ENCODE assay signal across 9 cellular contexts in genomic region chr14:70654609-70655008, GRCh38. TPM values are rescaled to one million over a fixed set of nuclear protein-coding genes. Genes with fewer than 3 reads are reported as not detected.
DNase-seq lines count a peak whose midpoint lies in the region; ATAC-seq, FAIRE-seq and TF ChIP-seq lines count a peak whose summit lies in the region.
"Had no signal": no experiment of that assay in that cellular context is flagged by ENCODE, and none has a peak within 500 bp of the region (broad histone marks: within the 10 kb centered on the region; RNA-seq: fewer than 3 reads in every experiment).

No MANE protein-coding gene starts in this region.

- no TSS peak for BruUV-seq in MCF 10A (replicated peaks; lab: Mats Ljungman, UMichigan)

- H3K27ac ChIP-seq in neutrophil = peak overlapping the region; percentile 79
- peak overlapping the region in 1 of 2 donors; percentile 73 for H3K27ac ChIP-seq in small intestine (ENCODE audit: low read depth in 1 of 2, low read length in 1 of 2)

- no peaks in the 10 kb centered on the region for H3K9me3 Mint-ChIP-seq in activated CD8-positive, alpha-beta T cell treated with anti-CD3 and anti-CD28 coated beads, Interleukin-2, amount 10 ng/mL, durations not matched to agents 7 days and 5 days (ENCODE audit: insufficient read depth)
- no peaks in the 10 kb centered on the region for H3K9me3 Mint-ChIP-seq in MCF 10A (ENCODE audit: unreplicated experiment)

- CTCF ChIA-PET in activated CD8-positive, alpha-beta T cell treated with anti-CD3 and anti-CD28 coated beads, Interleukin-2, amount 10 ng/mL, durations not matched to agents 7 days and 5 days (lab: Charles Lee) = interaction anchor here (1.0 to 3.3 kb wide), 3 partner anchors 12 to 59 kb away, joined by 3 to 11 read pairs (median 11); partner anchors contain the start of gene TTC9
- CTCF ChIA-PET in MCF 10A (lab: Yijun Ruan, JAX) = interaction anchor here (0.7 to 1.6 kb wide), 3 partner anchors 12 to 163 kb away, joined by 3 to 4 read pairs (median 3); no protein-coding TSS in a partner anchor

- H3K4me1 ChIP-seq in neutrophil (ENCODE audit: control insufficient read depth in 1 of 2, insufficient read depth in 1 of 2, low read depth in 1 of 2, low read length in 1 of 2) = peaks cover 32 to 45% of the 10 kb centered on the region in 2 experiments
- peaks cover 0 to 6% of the 10 kb centered on the region in 2 donors for H3K4me1 ChIP-seq in small intestine (ENCODE audit: control insufficient read depth in 2 of 2, insufficient read depth in 1 of 2, low read depth in 1 of 2, low read length in 1 of 2)
- H3K4me1 ChIP-seq: HAP-1 had no signal

- intact Hi-C loops in MCF 10A (cut with micrococcal nuclease) = no loop called here

- ATAC-seq in GM18517 (IDR thresholded peaks at IDR 0.05; ENCODE audit: unreplicated experiment) = peak; percentile 29
- peak; percentile 35 for ATAC-seq in HG02870 (IDR thresholded peaks at IDR 0.05; ENCODE audit: unreplicated experiment)
- ATAC-seq in activated CD8-positive, alpha-beta T cell treated with anti-CD3 and anti-CD28 coated beads, Interleukin-2, amount 10 ng/mL, durations not matched to agents 7 days and 5 days = peak; percentile 24

- H3K36me3 ChIP-seq in neutrophil (no peaks in the 10 kb centered on the region), small intestine (ENCODE audit: control insufficient read depth in 2 of 2, insufficient read depth in 2 of 2, low read length in 2 of 2) (no peaks in the 10 kb centered on the region)
- H3K36me3 ChIP-seq: HAP-1 had no signal

- peak overlapping the region in 1 of 2 experiments; percentile 40 for H3K4me3 ChIP-seq in neutrophil (ENCODE audit: low read depth in 1 of 2, low read length in 1 of 2)
- no peak overlapping the region for H3K4me3 ChIP-seq in small intestine (ENCODE audit: low read depth in 1 of 2, low read length in 2 of 2)
- H3K4me3 ChIP-seq: HAP-1 had no signal

- peaks cover 64% of the 10 kb centered on the region for H3K36me3 Mint-ChIP-seq in activated CD8-positive, alpha-beta T cell treated with anti-CD3 and anti-CD28 coated beads, Interleukin-2, amount 10 ng/mL, durations not matched to agents 7 days and 5 days (ENCODE audit: low read depth)
- H3K36me3 Mint-ChIP-seq in MCF 10A (ENCODE audit: insufficient read depth, unreplicated experiment) = no peaks in the 10 kb centered on the region

- POLR2A ChIA-PET in activated CD8-positive, alpha-beta T cell treated with anti-CD3 and anti-CD28 coated beads, Interleukin-2, amount 10 ng/mL, durations not matched to agents 7 days and 5 days (lab: Charles Lee) = interaction anchor here (0.6 to 11.4 kb wide), 2 partner anchors 11 to 163 kb away, joined by 3 to 163 read pairs; partner anchors contain the start of gene TTC9
- POLR2A ChIA-PET in MCF 10A (lab: Yijun Ruan, JAX) = no interaction called here

- peak overlapping the region; percentile 80 for H3K4me3 Mint-ChIP-seq in activated CD8-positive, alpha-beta T cell treated with anti-CD3 and anti-CD28 coated beads, Interleukin-2, amount 10 ng/mL, durations not matched to agents 7 days and 5 days
- no peak overlapping the region for H3K4me3 Mint-ChIP-seq in MCF 10A (ENCODE audit: unreplicated experiment)

- WGBS in small intestine, 3 donors = 77 to 89% (median 86%) methylated on average over 6 of the region's 6 CpGs

- H3K9me3 ChIP-seq in neutrophil (no peaks in the 10 kb centered on the region), small intestine (ENCODE audit: control insufficient read depth, low read depth) (no peaks in the 10 kb centered on the region)
- H3K9me3 ChIP-seq: HAP-1 had no signal

- no peak for DNase-seq in activated CD8-positive, alpha-beta T cell treated with anti-CD3 and anti-CD28 coated beads, Interleukin-2, amount 10 ng/mL, durations not matched to agents 7 days and 5 days
- DNase-seq in epidermal melanocyte (ENCODE audit: insufficient read length, low spot score) = no peak
- DNase-seq in MCF 10A (ENCODE audit: unreplicated experiment) = no peak
- DNase-seq in small intestine = no peak
- DNase-seq: NCI-H526 treated with DMSO at 0.1 percent for 48 hours had no signal

- TF ChIP-seq CTCF in neutrophil (IDR thresholded peaks at IDR 0.05) = no peak
- no peak for TF ChIP-seq CTCF in MCF 10A (IDR thresholded peaks at IDR 0.05; ENCODE audit: unreplicated experiment)

- no peak for FAIRE-seq in small intestine (lab: Jason Lieb, UNC)

- H3K27me3 ChIP-seq in neutrophil (no peaks in the 10 kb centered on the region), small intestine (ENCODE audit: control insufficient read depth in 2 of 2, insufficient read depth in 2 of 2, low read length in 2 of 2) (no peaks in the 10 kb centered on the region)

- H3K27me3 Mint-ChIP-seq in activated CD8-positive, alpha-beta T cell treated with anti-CD3 and anti-CD28 coated beads, Interleukin-2, amount 10 ng/mL, durations not matched to agents 7 days and 5 days (ENCODE audit: low read depth) = no peaks in the 10 kb centered on the region
- no peaks in the 10 kb centered on the region for H3K27me3 Mint-ChIP-seq in MCF 10A (ENCODE audit: insufficient read depth, unreplicated experiment)

- H3K27ac Mint-ChIP-seq in activated CD8-positive, alpha-beta T cell treated with anti-CD3 and anti-CD28 coated beads, Interleukin-2, amount 10 ng/mL, durations not matched to agents 7 days and 5 days = peak overlapping the region; percentile 99
- no peak overlapping the region for H3K27ac Mint-ChIP-seq in MCF 10A (ENCODE audit: low read depth, unreplicated experiment)

- peaks cover 80% of the 10 kb centered on the region for H3K4me1 Mint-ChIP-seq in activated CD8-positive, alpha-beta T cell treated with anti-CD3 and anti-CD28 coated beads, Interleukin-2, amount 10 ng/mL, durations not matched to agents 7 days and 5 days (ENCODE audit: low read depth)
- H3K4me1 Mint-ChIP-seq in MCF 10A (ENCODE audit: insufficient read depth, unreplicated experiment) = peaks cover 5% of the 10 kb centered on the region

RNA-seq across cellular contexts. Expression of gene TTC9, which starts 12.9 kb away (rescaled TPM):
- 10 to 100 TPM; 13.9 to 14.8 TPM for total RNA-seq in activated CD8-positive, alpha-beta T cell treated with anti-CD3 and anti-CD28 coated beads, Interleukin-2, amount 10 ng/mL, durations not matched to agents 7 days and 5 days
- 0.30 and 0.37 TPM in 2 replicates for total RNA-seq in MCF 10A (2022)
- polyA plus RNA-seq in small intestine = 1 to 10 TPM in 1 of 3 donors, under 1 TPM in 2; 0.22 to 2.0 (median 0.54) TPM

RNA-seq across cellular contexts. Expression of gene MED6, which starts 54.2 kb away (rescaled TPM):
- total RNA-seq in activated CD8-positive, alpha-beta T cell treated with anti-CD3 and anti-CD28 coated beads, Interleukin-2, amount 10 ng/mL, durations not matched to agents 7 days and 5 days = 10 to 100 TPM; 45.3 to 45.7 TPM
- 41.6 and 60.8 TPM in 2 replicates for total RNA-seq in MCF 10A (2022)
- 10 to 100 TPM; 15.7 to 21.9 (median 20.9) TPM for polyA plus RNA-seq in small intestine

Comparison
In these comparisons a context has a peak if more than half of its experiments do, and no peak if none do; other contexts are left out.
1. RNA of gene TTC9, which starts 12.9 kb away (total RNA-seq): 13.9 to 14.8 TPM in activated CD8-positive, alpha-beta T cell treated with anti-CD3 and anti-CD28 coated beads, Interleukin-2, amount 10 ng/mL, durations not matched to agents 7 days and 5 days; 0.30 to 0.37 TPM in MCF 10A; every median in the first group is over 10 times any median in the second.
2. Peak in every context shown above with its lines, with median percentiles within 50 percentile points of each other: ATAC-seq.